2 cellular contexts compared by ENCODE assay signal in the genomic region with DNA sequence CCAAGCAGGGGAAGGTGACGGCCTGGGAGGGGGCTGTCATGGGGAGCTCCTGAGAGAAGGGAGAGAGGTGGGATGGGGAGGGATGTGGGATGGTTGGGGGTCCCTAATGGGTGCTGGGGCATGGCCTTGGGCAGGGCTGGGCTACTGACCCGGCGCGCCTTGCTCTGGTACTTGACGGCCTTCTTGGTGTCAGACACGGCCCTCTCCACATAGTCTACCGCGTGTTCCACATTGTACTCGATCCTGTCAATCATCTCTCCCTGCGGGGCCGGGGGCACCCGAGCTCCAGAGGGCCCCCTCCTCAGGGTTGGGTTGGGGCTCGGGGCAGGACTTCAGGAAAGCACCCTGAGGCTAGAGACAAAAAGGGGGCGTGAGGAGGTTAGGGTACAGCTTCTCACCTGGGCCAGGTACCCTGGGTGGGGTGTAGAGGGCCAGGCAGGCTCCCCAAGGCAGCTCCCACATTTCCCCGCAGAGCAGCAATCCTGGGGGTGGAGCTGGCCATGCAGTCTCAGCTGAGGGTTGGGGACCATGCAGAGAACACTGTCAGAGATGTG.
TF ChIP-seq lines count a peak whose summit lies in the region.

No MANE protein-coding gene starts in this region.

TF ChIP-seq in HCT116, 20 proteins besides CTCF, POLR2A, EP300 and RAD21:
- TF ChIP-seq CBX3 (IDR thresholded peaks at IDR 0.05; ENCODE audit: low read depth) (no peak), POLR2AphosphoS5 (IDR thresholded peaks at IDR 0.05; ENCODE audit: low read depth, low read length) (peak; percentile 24; the same call in 1 of the 2 replicates), EZH2phosphoT487 (IDR thresholded peaks at IDR 0.05; ENCODE audit: borderline replicate concordance) (no peak), SIN3A (IDR thresholded peaks at IDR 0.05; ENCODE audit: low read depth) (no peak), EGR1 (IDR thresholded peaks at IDR 0.05; ENCODE audit: low read depth) (no peak)

TF ChIP-seq in GM12878, 131 proteins besides CTCF, POLR2A, EP300 and RAD21:
- TF ChIP-seq POLR2AphosphoS2 (IDR thresholded peaks at IDR 0.05; ENCODE audit: low read depth, low read length): no peak
